Comparison of ENCODE assay signal across 32 cellular contexts in the genomic region with DNA sequence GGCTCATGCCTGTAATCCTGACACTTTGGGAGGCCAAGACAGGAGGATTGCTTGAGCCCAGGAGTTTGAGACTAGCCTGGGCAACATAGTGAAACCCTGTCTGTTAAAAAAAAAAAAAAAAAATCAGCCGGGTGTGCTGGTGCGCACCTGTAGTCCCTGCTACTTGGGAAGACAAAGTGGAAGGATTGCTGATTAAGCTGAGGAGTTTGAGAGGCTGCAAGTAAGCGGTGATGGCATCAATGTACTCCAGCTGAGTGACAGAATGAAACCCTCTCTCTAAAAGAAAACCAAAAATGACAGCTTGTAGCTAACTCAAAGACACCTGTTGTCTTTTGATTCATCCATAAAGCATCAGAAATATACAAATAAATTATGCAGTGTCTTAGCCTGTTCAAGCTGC. TPM values are rescaled to one million over a fixed set of nuclear protein-coding genes. Genes with fewer than 3 reads are reported as not detected.
A peak's percentile ranks its signal among the peaks of the same experiment; 100 is the strongest.
DNase-seq lines count a peak whose midpoint lies in the region; ATAC-seq and TF ChIP-seq lines count a peak whose summit lies in the region.
"Had no signal": no experiment of that assay in that cellular context is flagged by ENCODE, and none has a peak within 500 bp of the region (broad histone marks: within the 10 kb centered on the region; RNA-seq: fewer than 3 reads in every experiment).

No MANE protein-coding gene starts in this region.

- no peak overlapping the region for H3K27ac ChIP-seq in HEK293 (ENCODE audit: extremely low read depth, low read depth, low read length)
- H3K27ac ChIP-seq: A549, foreskin keratinocyte, Peyer's patch, tibial artery, vagina, WERI-Rb-1 had no signal

- no peaks in the 10 kb centered on the region for H3K36me3 ChIP-seq in HEK293 (ENCODE audit: control insufficient read depth in 2 of 2, insufficient read depth in 1 of 2, low read length in 2 of 2)
- H3K36me3 ChIP-seq: adrenal gland, heart left ventricle, Peyer's patch, tibial artery, vagina, WERI-Rb-1 had no signal

- H3K27me3 Mint-ChIP-seq in activated T-cell treated with anti-CD3 and anti-CD28 coated beads, Interleukin-2, amount 50 U/mL, for 72 hours (ENCODE audit: low read depth): no peaks in the 10 kb centered on the region
- no peaks in the 10 kb centered on the region for H3K27me3 Mint-ChIP-seq in T-helper 17 cell

- peaks cover 0 to 2% of the 10 kb centered on the region in 2 donors for H3K36me3 Mint-ChIP-seq in activated T-cell treated with anti-CD3 and anti-CD28 coated beads, Interleukin-2, amount 50 U/mL, for 72 hours (ENCODE audit: insufficient read depth in 2 of 2)
- H3K36me3 Mint-ChIP-seq in T-helper 17 cell (ENCODE audit: low read depth): no peaks in the 10 kb centered on the region
- peaks cover 6% of the 10 kb centered on the region for H3K36me3 Mint-ChIP-seq in stimulated activated effector memory CD8-positive, alpha-beta T cell treated with anti-CD3 and anti-CD28 coated beads, Interleukin-12 subunit alpha, Interleukin-12 subunit beta, amount 100 ng/mL, for 72 hours
- H3K36me3 Mint-ChIP-seq: CD8-positive, alpha-beta T cell had no signal

- no peaks in the 10 kb centered on the region for H3K9me3 ChIP-seq in HEK293 (ENCODE audit: control insufficient read depth, insufficient read depth, low read depth, low read length)
- H3K9me3 ChIP-seq in T-helper 17 cell (ENCODE audit: control insufficient read depth, low read length, poor library complexity, severe bottlenecking): no peaks in the 10 kb centered on the region
- H3K9me3 ChIP-seq: A549, adrenal gland, esophagus squamous epithelium, heart left ventricle, Peyer's patch, tibial artery, vagina had no signal

- POLR2A ChIA-PET in HEK293 (lab: Yijun Ruan, JAX): interaction anchor here (0.7 to 3.2 kb wide), 2 partner anchors 22 to 644 kb away, joined by 4 to 14 read pairs; no protein-coding TSS in a partner anchor

- CTCF ChIA-PET in HEK293 (lab: Yijun Ruan, JAX): interaction anchor here (0.6 to 3.2 kb wide), 4 partner anchors 29 to 294 kb away, joined by 3 to 24 read pairs (median 4); no protein-coding TSS in a partner anchor

- H3K9me3 Mint-ChIP-seq in activated T-cell treated with anti-CD3 and anti-CD28 coated beads, Interleukin-2, amount 50 U/mL, for 72 hours: peaks cover 2% of the 10 kb centered on the region in 2 donors
- no peaks in the 10 kb centered on the region for H3K9me3 Mint-ChIP-seq in stimulated activated effector memory CD8-positive, alpha-beta T cell treated with anti-CD3 and anti-CD28 coated beads, Interleukin-12 subunit alpha, Interleukin-12 subunit beta, amount 100 ng/mL, for 72 hours
- H3K9me3 Mint-ChIP-seq: activated T-cell treated with anti-CD3 and anti-CD28 coated beads, Interleukin-2, amount 50 U/mL, for 4 hours; CD8-positive, alpha-beta T cell had no signal

- H3K4me1 Mint-ChIP-seq in activated T-cell treated with anti-CD3 and anti-CD28 coated beads, Interleukin-2, amount 50 U/mL, for 72 hours (ENCODE audit: low read depth): peaks cover 26% of the 10 kb centered on the region
- H3K4me1 Mint-ChIP-seq in T-helper 17 cell: peaks cover 13% of the 10 kb centered on the region
- H3K4me1 Mint-ChIP-seq in stimulated activated effector memory CD8-positive, alpha-beta T cell treated with anti-CD3 and anti-CD28 coated beads, Interleukin-12 subunit alpha, Interleukin-12 subunit beta, amount 100 ng/mL, for 72 hours: peaks cover 60% of the 10 kb centered on the region

- peak overlapping the region in 1 of 2 donors; percentile 77 for H3K4me3 Mint-ChIP-seq in activated T-cell treated with anti-CD3 and anti-CD28 coated beads, Interleukin-2, amount 50 U/mL, for 72 hours
- H3K4me3 Mint-ChIP-seq in T-helper 17 cell: no peak overlapping the region
- H3K4me3 Mint-ChIP-seq in stimulated activated effector memory CD8-positive, alpha-beta T cell treated with anti-CD3 and anti-CD28 coated beads, Interleukin-12 subunit alpha, Interleukin-12 subunit beta, amount 100 ng/mL, for 72 hours: no peak overlapping the region
- H3K4me3 Mint-ChIP-seq: activated T-cell treated with anti-CD3 and anti-CD28 coated beads, Interleukin-2, amount 50 U/mL, for 4 hours; CD8-positive, alpha-beta T cell had no signal

- no peak for DNase-seq in activated T-cell treated with anti-CD3 and anti-CD28 coated beads, Interleukin-2, amount 50 U/mL, for 72 hours
- no peak for DNase-seq in activated T-cell treated with anti-CD3 and anti-CD28 coated beads, Interleukin-2, amount 50 U/mL, for 48 hours
- DNase-seq in T-helper 17 cell (no peak), GM03348 (ENCODE audit: low spot score) (no peak), CD1c-positive myeloid dendritic cell (ENCODE audit: extremely low spot score) (no peak)
- no peak for DNase-seq in stimulated activated effector memory CD8-positive, alpha-beta T cell treated with anti-CD3 and anti-CD28 coated beads, Interleukin-12 subunit alpha, Interleukin-12 subunit beta, amount 100 ng/mL, for 72 hours (ENCODE audit: low spot score in 2 of 2)
- no peak for DNase-seq in effector CD8-positive, alpha-beta T cell (lab: John Stamatoyannopoulos, UW)
- DNase-seq: activated CD4-positive, alpha-beta T cell treated with anti-CD3 and anti-CD28 coated beads for 4 hours; activated naive CD4-positive, alpha-beta T cell; activated T-cell treated with anti-CD3 and anti-CD28 coated beads, Interleukin-2, amount 50 U/mL, for 4 hours; CD8-positive, alpha-beta T cell; dermis blood vessel endothelial cell; esophagus squamous epithelium; foreskin keratinocyte; heart left ventricle; KG1; left ventricle myocardium superior; NCI-H1417; NCI-H345; Peyer's patch; right cardiac atrium; SHP77 treated with DMSO at 0.1 percent for 48 hours; stimulated activated CD4-positive, alpha-beta T cell treated with anti-CD3 and anti-CD28 coated beads, Interleukin-2, amount 100 ng/mL, for 24 hours; stimulated activated CD8-positive, alpha-beta memory T cell treated with anti-CD3 and anti-CD28 coated beads, Interleukin-4, amount 100 ng/mL, for 48 hours; T-helper 9 cell; tibial artery; WERI-Rb-1 had no signal

- no peak for TF ChIP-seq CTCF in HEK293 (tag by site-specific recombination; IDR thresholded peaks at IDR 0.05)

- peak overlapping the region; percentile 83 for H3K27ac Mint-ChIP-seq in activated T-cell treated with anti-CD3 and anti-CD28 coated beads, Interleukin-2, amount 50 U/mL, for 72 hours
- peak overlapping the region; percentile 45 for H3K27ac Mint-ChIP-seq in T-helper 17 cell
- H3K27ac Mint-ChIP-seq in stimulated activated effector memory CD8-positive, alpha-beta T cell treated with anti-CD3 and anti-CD28 coated beads, Interleukin-12 subunit alpha, Interleukin-12 subunit beta, amount 100 ng/mL, for 72 hours: peak overlapping the region; percentile 38

- H3K4me1 ChIP-seq in HEK293 (ENCODE audit: control insufficient read depth, insufficient read depth, low read length): peaks cover 42% of the 10 kb centered on the region
- H3K4me1 ChIP-seq: foreskin keratinocyte, Peyer's patch had no signal

- no peak for ATAC-seq in activated T-cell treated with anti-CD3 and anti-CD28 coated beads, Interleukin-2, amount 50 U/mL, for 72 hours (replicated peaks in 1 of 2)
- no peak for ATAC-seq in T-helper 17 cell
- no peak for ATAC-seq in stimulated activated effector memory CD8-positive, alpha-beta T cell treated with anti-CD3 and anti-CD28 coated beads, Interleukin-12 subunit alpha, Interleukin-12 subunit beta, amount 100 ng/mL, for 72 hours
- ATAC-seq: A549; activated T-cell treated with anti-CD3 and anti-CD28 coated beads, Interleukin-2, amount 50 U/mL, for 4 hours; CD8-positive, alpha-beta T cell; foreskin keratinocyte; heart left ventricle; left ventricle myocardium superior; right cardiac atrium had no signal

- no peak overlapping the region for H3K4me3 ChIP-seq in HEK293 (ENCODE audit: low read depth, low read length)
- H3K4me3 ChIP-seq: A549, adrenal gland, esophagus squamous epithelium, GM12878, heart left ventricle, Peyer's patch, tibial artery, vagina had no signal

TF ChIP-seq in HEK293, 187 proteins besides CTCF, POLR2A, EP300 and RAD21:
- no peak for TF ChIP-seq SALL2 (tag by site-specific recombination; IDR thresholded peaks at IDR 0.05; ENCODE audit: borderline replicate concordance)
- peak; percentile 58 for TF ChIP-seq SCRT2 (tag by site-specific recombination; IDR thresholded peaks at IDR 0.05)

RNA-seq across cellular contexts. Expression of a gene that starts 31.8 kb away (rescaled TPM):
- 1 to 10 TPM; 3.3 to 5.9 TPM for total RNA-seq in activated T-cell treated with anti-CD3 and anti-CD28 coated beads, Interleukin-2, amount 50 U/mL, for 72 hours
- total RNA-seq in T-helper 17 cell: 1 to 10 TPM; 1.3 to 3.3 TPM
